Comparison of ENCODE assay signal across 2 cellular contexts in genomic region chr21:45595574-45596295, GRCh38.
TF ChIP-seq lines count a peak whose summit lies in the region.

No MANE protein-coding gene starts in this region.

TF ChIP-seq in HEK293, 187 proteins besides CTCF, POLR2A, EP300 and RAD21:
- TF ChIP-seq ZNF426 (tag by site-specific recombination; IDR thresholded peaks at IDR 0.05) (no peak), REST (tag by site-specific recombination; IDR thresholded peaks at IDR 0.05) (peak; percentile 23; the same call in 1 of the 2 replicates)
TF ChIP-seq in HEK293: peak in this region for 1.

TF ChIP-seq in GM12878, 131 proteins besides CTCF, POLR2A, EP300 and RAD21:
- no peak for TF ChIP-seq PKNOX1 (IDR thresholded peaks at IDR 0.05)
- TF ChIP-seq MTA3 (IDR thresholded peaks at IDR 0.05; ENCODE audit: borderline replicate concordance, low read length): no peak
- TF ChIP-seq ZNF687 (IDR thresholded peaks at IDR 0.05): no peak
- no peak for TF ChIP-seq EGR1 (IDR thresholded peaks at IDR 0.05; ENCODE audit: borderline replicate concordance in 1 of 2, low read depth in 2 of 2, low read length in 2 of 2)
- no peak for TF ChIP-seq MEF2B (IDR thresholded peaks at IDR 0.05; ENCODE audit: partially characterized antibody, poor library complexity, severe bottlenecking)
- TF ChIP-seq MLLT1 (IDR thresholded peaks at IDR 0.05): no peak
- no peak for TF ChIP-seq PML (IDR thresholded peaks at IDR 0.05; ENCODE audit: low read length)
- no peak for TF ChIP-seq MYB (IDR thresholded peaks at IDR 0.05; ENCODE audit: borderline replicate concordance, low read depth, low read length)
- no peak for TF ChIP-seq BACH1 (IDR thresholded peaks at IDR 0.05; ENCODE audit: borderline replicate concordance)
- no peak for TF ChIP-seq NR2F1 (conservative IDR thresholded peaks at IDR 0.05)
- TF ChIP-seq POLR2AphosphoS2 (IDR thresholded peaks at IDR 0.05; ENCODE audit: low read depth, low read length): no peak
- TF ChIP-seq POLR2AphosphoS5 (IDR thresholded peaks at IDR 0.05; ENCODE audit: low read length): no peak
- TF ChIP-seq E4F1 (IDR thresholded peaks at IDR 0.05; ENCODE audit: borderline replicate concordance, partially characterized antibody): no peak
- TF ChIP-seq RB1 (IDR thresholded peaks at IDR 0.05; ENCODE audit: borderline replicate concordance): no peak
- no peak for TF ChIP-seq HSF1 (IDR thresholded peaks at IDR 0.05; ENCODE audit: low read depth, low read length)
- no peak for TF ChIP-seq PAX5 (IDR thresholded peaks at IDR 0.05; ENCODE audit: borderline replicate concordance, low read depth, low read length)
- TF ChIP-seq CHD1 (IDR thresholded peaks at IDR 0.05; ENCODE audit: low read depth, low read length): no peak
- no peak for TF ChIP-seq NFYA (IDR thresholded peaks at IDR 0.05; ENCODE audit: borderline replicate concordance, low read depth, low read length)
- TF ChIP-seq EZH2 (IDR thresholded peaks at IDR 0.05; ENCODE audit: borderline replicate concordance, control insufficient read depth, low read depth, low read length): no peak
TF ChIP-seq in GM12878: peak in this region for 0.
